Comparison of ENCODE assay signal across 10 cellular contexts in genomic region chr19:15293751-15294505, GRCh38. TPM values are rescaled to one million over a fixed set of nuclear protein-coding genes. Genes with fewer than 3 reads are reported as not detected.
DNase-seq lines count a peak whose midpoint lies in the region; TF ChIP-seq lines count a peak whose summit lies in the region.
"Had no signal": no experiment of that assay in that cellular context is flagged by ENCODE, and none has a peak within 500 bp of the region (broad histone marks: within the 10 kb centered on the region; RNA-seq: fewer than 3 reads in every experiment).

No MANE protein-coding gene starts in this region.

- no peaks in the 10 kb centered on the region for H3K27me3 ChIP-seq in tibial artery

- H3K4me1 ChIP-seq in tibial artery: peaks cover 9 to 99% (median 93%) of the 10 kb centered on the region in 4 donors

- H3K27me3 Mint-ChIP-seq in activated naive CD4-positive, alpha-beta T cell treated with anti-CD3 and anti-CD28 coated beads, Interleukin-2, amount 50 U/mL, for 24 hours: no peaks in the 10 kb centered on the region
- H3K27me3 Mint-ChIP-seq in activated naive CD8-positive, alpha-beta T cell treated with anti-CD3 and anti-CD28 coated beads for 36 hours: no peaks in the 10 kb centered on the region
- H3K27me3 Mint-ChIP-seq in immature natural killer cell (ENCODE audit: low read depth in 3 of 3): peaks cover 0 to 5% (median 5%) of the 10 kb centered on the region in 3 donors

- H3K36me3 ChIP-seq in tibial artery: no peaks in the 10 kb centered on the region

- no peak overlapping the region for H3K4me3 ChIP-seq in tibial artery

- H3K4me3 Mint-ChIP-seq in activated naive CD4-positive, alpha-beta T cell treated with anti-CD3 and anti-CD28 coated beads, Interleukin-2, amount 50 U/mL, for 24 hours: peak overlapping the region; percentile 73
- peak overlapping the region; percentile 37 for H3K4me3 Mint-ChIP-seq in activated naive CD8-positive, alpha-beta T cell treated with anti-CD3 and anti-CD28 coated beads for 36 hours
- H3K4me3 Mint-ChIP-seq in immature natural killer cell: peak overlapping the region in 4 of 5 donors; percentile 31 to 64 (median 46)

- no peak for DNase-seq in activated naive CD4-positive, alpha-beta T cell treated with anti-CD3 and anti-CD28 coated beads, Interleukin-2, amount 50 U/mL, for 16 hours
- DNase-seq in activated naive CD8-positive, alpha-beta T cell treated with anti-CD3 and anti-CD28 coated beads for 36 hours: no peak
- no peak for DNase-seq in immature natural killer cell
- DNase-seq in tibial artery: no peak
- no peak for DNase-seq in GM10248 (ENCODE audit: extremely low spot score)
- no peak for DNase-seq in inferior parietal cortex (ENCODE audit: extremely low spot score)
- no peak for DNase-seq in NOMO-1 (lab: John Stamatoyannopoulos, UW; ENCODE audit: unreplicated experiment in 2 of 2)
- DNase-seq: MV-4-11, PC-3 had no signal

- POLR2A ChIA-PET in GM10248 (lab: Yijun Ruan, JAX): no interaction called here

- peaks cover 98% of the 10 kb centered on the region for H3K4me1 Mint-ChIP-seq in activated naive CD4-positive, alpha-beta T cell treated with anti-CD3 and anti-CD28 coated beads, Interleukin-2, amount 50 U/mL, for 24 hours
- H3K4me1 Mint-ChIP-seq in activated naive CD8-positive, alpha-beta T cell treated with anti-CD3 and anti-CD28 coated beads for 36 hours: peaks cover 91% of the 10 kb centered on the region
- H3K4me1 Mint-ChIP-seq in immature natural killer cell: peaks cover 98 to 100% of the 10 kb centered on the region in 2 donors

- TF ChIP-seq CTCF in tibial artery (IDR thresholded peaks at IDR 0.05) (no peak), GM10248 (IDR thresholded peaks at IDR 0.05; ENCODE audit: control extremely low read depth, extremely low read depth, low read depth, missing control alignments) (no peak)

- CTCF ChIA-PET in GM10248 (lab: Yijun Ruan, JAX): interaction anchor here (1.0 to 2.2 kb wide), 3 partner anchors 11 to 263 kb away, joined by 3 to 8 read pairs (median 5); no protein-coding TSS in a partner anchor

- intact Hi-C loops in tibial artery (cut with DNase I; ENCODE audit: low total_unique reads): no loop called here

- H3K27ac ChIP-seq in tibial artery: peak overlapping the region; percentile 39 to 54

- peaks cover 6% of the 10 kb centered on the region for H3K36me3 Mint-ChIP-seq in activated naive CD4-positive, alpha-beta T cell treated with anti-CD3 and anti-CD28 coated beads, Interleukin-2, amount 50 U/mL, for 24 hours
- H3K36me3 Mint-ChIP-seq in activated naive CD8-positive, alpha-beta T cell treated with anti-CD3 and anti-CD28 coated beads for 36 hours: peaks cover 22% of the 10 kb centered on the region
- H3K36me3 Mint-ChIP-seq in immature natural killer cell: no peaks in the 10 kb centered on the region

- no peaks in the 10 kb centered on the region for H3K9me3 ChIP-seq in tibial artery

- H3K27ac Mint-ChIP-seq in activated naive CD4-positive, alpha-beta T cell treated with anti-CD3 and anti-CD28 coated beads, Interleukin-2, amount 50 U/mL, for 24 hours: peak overlapping the region; percentile 80
- peak overlapping the region; percentile 38 for H3K27ac Mint-ChIP-seq in activated naive CD8-positive, alpha-beta T cell treated with anti-CD3 and anti-CD28 coated beads for 36 hours
- H3K27ac Mint-ChIP-seq in immature natural killer cell: peak overlapping the region; percentile 3 to 91 (median 54)

- no peaks in the 10 kb centered on the region for H3K9me3 Mint-ChIP-seq in activated naive CD4-positive, alpha-beta T cell treated with anti-CD3 and anti-CD28 coated beads, Interleukin-2, amount 50 U/mL, for 24 hours
- H3K9me3 Mint-ChIP-seq in activated naive CD8-positive, alpha-beta T cell treated with anti-CD3 and anti-CD28 coated beads for 36 hours: peaks cover 2% of the 10 kb centered on the region
- no peaks in the 10 kb centered on the region for H3K9me3 Mint-ChIP-seq in immature natural killer cell

RNA-seq across cellular contexts. Expression of gene BRD4, which starts 38.4 kb away (rescaled TPM):
- total RNA-seq in activated naive CD8-positive, alpha-beta T cell treated with anti-CD3 and anti-CD28 coated beads for 36 hours: 100 to 1,000 TPM; 110 to 113 TPM
- 10 to 100 TPM in 1 of 3 donors, 1 to 10 TPM in 2; 4.3 to 16.7 (median 7.0) TPM for polyA plus RNA-seq in immature natural killer cell
